ENCODE assay signal across 8 cellular contexts in the genomic region with DNA sequence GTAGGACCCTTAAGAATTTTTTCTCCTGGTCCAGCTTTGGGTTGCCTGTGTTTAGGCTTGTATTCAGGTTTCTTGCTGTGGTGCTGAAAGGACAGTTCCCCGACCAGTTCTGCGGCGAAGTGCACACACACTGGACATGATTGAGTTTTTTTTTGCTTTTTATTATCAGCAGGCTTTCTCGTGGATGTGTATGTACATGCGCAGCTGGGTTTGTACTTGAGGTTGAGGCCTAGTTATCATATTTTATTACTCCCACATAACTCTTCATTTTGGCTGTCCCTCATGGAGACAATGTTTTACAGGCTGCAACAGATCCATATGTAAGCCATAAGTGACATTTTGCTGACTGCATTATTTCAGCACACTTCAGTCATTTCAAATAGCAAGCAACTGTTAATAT. TPM values are rescaled to one million over a fixed set of nuclear protein-coding genes. Genes with fewer than 3 reads are reported as not detected.
DNase-seq lines count a peak whose midpoint lies in the region; ATAC-seq and TF ChIP-seq lines count a peak whose summit lies in the region.

No MANE protein-coding gene starts in this region.

- no peak overlapping the region for H3K23ac ChIP-seq in neuronal stem cell (ENCODE audit: low read depth, low read length, poor library complexity)

- H4K8ac ChIP-seq in neuronal stem cell (ENCODE audit: low read depth, low read length): no peak overlapping the region

- no peak overlapping the region for H3K18ac ChIP-seq in neuronal stem cell (ENCODE audit: low read length)

- no peak overlapping the region for H2AK5ac ChIP-seq in neuronal stem cell (ENCODE audit: low read depth, low read length)

- H2AFZ ChIP-seq in neuronal stem cell (ENCODE audit: low read length): no peak overlapping the region

- H3K27ac ChIP-seq in neuronal stem cell (replicated peaks; ENCODE audit: low read length): no peak overlapping the region

- no peak overlapping the region for H4K91ac ChIP-seq in neuronal stem cell (ENCODE audit: low read depth, low read length, poor library complexity)

- H3K4me2 ChIP-seq in neuronal stem cell (ENCODE audit: insufficient read depth, low read length, poor library complexity, severe bottlenecking): no peak overlapping the region

- DNase-seq in GDM1 (lab: John Stamatoyannopoulos, UW) (peak; percentile 6), NCI-H226 (peak; percentile 32), choroid plexus epithelial cell (ENCODE audit: low read depth) (peak; percentile 75), neuronal stem cell (ENCODE audit: low spot score) (peak; percentile 46), inferior parietal cortex (ENCODE audit: extremely low spot score) (no peak), epidermal melanocyte (ENCODE audit: insufficient read length, low spot score) (no peak), NK-92 (lab: John Stamatoyannopoulos, UW; ENCODE audit: unreplicated experiment) (no peak)

- no peak overlapping the region for H3K14ac ChIP-seq in neuronal stem cell (ENCODE audit: low read length)

- H2BK12ac ChIP-seq in neuronal stem cell (ENCODE audit: low read length): no peak overlapping the region

- H3K27me3 ChIP-seq in neuronal stem cell (ENCODE audit: control insufficient read depth in 3 of 3, insufficient read depth in 3 of 3, low read depth in 1 of 3, low read length in 3 of 3): peaks cover 0 to 11% (median 0%) of the 10 kb centered on the region in 3 experiments

- H3K4me3 ChIP-seq in choroid plexus epithelial cell (ENCODE audit: low read depth, low read length) (no peak overlapping the region), neuronal stem cell (ENCODE audit: low read length in 2 of 2) (no peak overlapping the region)

- no peaks in the 10 kb centered on the region for H3K79me1 ChIP-seq in neuronal stem cell (ENCODE audit: low read depth, low read length)

- H3K4me1 ChIP-seq in neuronal stem cell (ENCODE audit: control insufficient read depth in 2 of 2, insufficient read depth in 1 of 2, low read depth in 1 of 2, low read length in 2 of 2): peaks cover 8 to 16% of the 10 kb centered on the region in 2 donors

- H2BK5ac ChIP-seq in neuronal stem cell (ENCODE audit: low read length): no peak overlapping the region

- H3K4ac ChIP-seq in neuronal stem cell (ENCODE audit: low read length): no peak overlapping the region

- no peak for ATAC-seq in HG03571 (IDR thresholded peaks at IDR 0.05; ENCODE audit: unreplicated experiment)

- TF ChIP-seq CTCF in choroid plexus epithelial cell (conservative IDR thresholded peaks at IDR 0.05; ENCODE audit: low read depth, low read length): no peak

- no CpG with 5 or more reads among the region's 5 CpGs for WGBS in neuronal stem cell (ENCODE audit: extremely low coverage in 2 of 2, insufficient read length in 2 of 2, insufficient replicate concordance in 1 of 2), 2 donors

- H3K9me3 ChIP-seq in neuronal stem cell (replicated peaks in 1 of 2; ENCODE audit: control insufficient read depth in 2 of 2, insufficient read depth in 1 of 2, low read depth in 1 of 2, low read length in 2 of 2): no peaks in the 10 kb centered on the region

- H3K9ac ChIP-seq in neuronal stem cell (ENCODE audit: low read depth, low read length, poor library complexity): no peak overlapping the region

- H2BK120ac ChIP-seq in neuronal stem cell (ENCODE audit: low read depth, low read length): no peak overlapping the region

- peaks cover 0 to 3% of the 10 kb centered on the region in 2 donors for H3K36me3 ChIP-seq in neuronal stem cell (replicated peaks in 1 of 2; ENCODE audit: control insufficient read depth in 2 of 2, insufficient read depth in 2 of 2, low read length in 2 of 2)

- no peak overlapping the region for H2BK15ac ChIP-seq in neuronal stem cell (ENCODE audit: low read length)

RNA-seq across cellular contexts. Expression of a gene that starts 2.5 kb away (rescaled TPM):
- 1.8 TPM for polyA plus RNA-seq in neuronal stem cell (2013, experiment 1 of 2)
- polyA plus RNA-seq in neuronal stem cell (2013, experiment 2 of 2): 1.9 TPM

Comparison
In these comparisons a context has a peak if more than half of its experiments do, and no peak if none do; other contexts are left out.
1. DNase-seq: peak in GDM1 (single experiment), NCI-H226 (single experiment), choroid plexus epithelial cell (single experiment) and neuronal stem cell (single experiment); none in inferior parietal cortex (single experiment), epidermal melanocyte (single experiment) and NK-92 (single experiment).